In the genomic region with DNA sequence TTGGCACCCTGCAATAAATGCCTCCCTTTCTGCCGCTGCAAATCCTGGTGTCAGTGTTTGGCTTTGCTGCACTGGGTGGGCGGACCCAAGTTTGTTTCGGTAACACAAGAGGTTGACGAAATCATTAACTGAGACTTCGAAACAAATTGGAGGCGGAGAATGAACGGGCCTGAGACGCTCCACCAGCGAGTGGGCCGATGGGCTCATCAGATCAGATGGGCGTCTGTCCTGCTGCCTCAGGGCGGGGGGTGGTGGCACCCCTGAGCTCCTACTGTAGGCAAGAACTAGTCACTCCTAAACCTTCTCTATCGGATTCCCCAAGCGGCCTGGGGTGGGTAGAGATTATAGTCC, we compare ENCODE assay signal across 8 cellular contexts. TPM values are rescaled to one million over a fixed set of nuclear protein-coding genes. Genes with fewer than 3 reads are reported as not detected.
DNase-seq lines count a peak whose midpoint lies in the region; ATAC-seq and TF ChIP-seq lines count a peak whose summit lies in the region.

No MANE protein-coding gene starts in this region.

- H3K27ac Mint-ChIP-seq in activated naive CD8-positive, alpha-beta T cell treated with anti-CD3 and anti-CD28 coated beads for 36 hours: peak overlapping the region; percentile 86

- CTCF ChIA-PET in AG04449 (lab: Yijun Ruan, JAX): interaction anchor here (0.7 to 5.2 kb wide), 9 partner anchors 14 to 122 kb away, joined by 3 to 86 read pairs (median 4); no protein-coding TSS in a partner anchor

- H4K20me1 ChIP-seq in GM23248 (ENCODE audit: insufficient read depth): no peaks in the 10 kb centered on the region

- no peaks in the 10 kb centered on the region for H3K9me3 ChIP-seq in GM23248 (ENCODE audit: low read depth)

- peak overlapping the region; percentile 85 for H3K4me3 Mint-ChIP-seq in activated naive CD8-positive, alpha-beta T cell treated with anti-CD3 and anti-CD28 coated beads for 36 hours

- WGBS in GM23248 (ENCODE audit: low coverage in 1 of 2, low lambda C conversion rate in 2 of 2, missing lambda C conversion rate in 2 of 2), 2 experiments: 8 to 9% methylated on average over 12 to 14 of the region's 14 CpGs

- H3K27me3 ChIP-seq in GM23248 (replicated peaks; ENCODE audit: insufficient read depth) (no peaks in the 10 kb centered on the region), rectal smooth muscle tissue (ENCODE audit: control insufficient read depth, insufficient read depth, low read length) (no peaks in the 10 kb centered on the region)

- H3K9ac ChIP-seq in GM23248 (peak overlapping the region; percentile 88), rectal smooth muscle tissue (ENCODE audit: low read length) (no peak overlapping the region)

- H3F3A ChIP-seq in GM23248 (ENCODE audit: insufficient read depth): 0 out of 2 replicates have a peak, but pooled peaks cover 4% of the 10 kb centered on the region

- POLR2A ChIA-PET in AG04449 (lab: Yijun Ruan, JAX): no interaction called here

- intact Hi-C loops in left ventricle myocardium superior (cut with micrococcal nuclease): no loop called here

- no peaks in the 10 kb centered on the region for H3K9me2 ChIP-seq in GM23248 (ENCODE audit: insufficient read depth)

- peak overlapping the region; percentile 75 for H3K4me2 ChIP-seq in GM23248 (ENCODE audit: unreplicated experiment)

- in situ Hi-C loops in GM23248 (cut with MboI): no loop called here

- no peaks in the 10 kb centered on the region for H3K9me3 Mint-ChIP-seq in activated naive CD8-positive, alpha-beta T cell treated with anti-CD3 and anti-CD28 coated beads for 36 hours

- DNase-seq in AG04449 (ENCODE audit: low read depth, low spot score) (no peak), GM23248 (peak; percentile 88), left ventricle myocardium superior (peak; percentile 66), NCI-H1417 (lab: John Stamatoyannopoulos, UW) (no peak)
- DNase-seq in activated naive CD8-positive, alpha-beta T cell treated with anti-CD3 and anti-CD28 coated beads for 36 hours: peak; percentile 32

- H3K4me1 Mint-ChIP-seq in activated naive CD8-positive, alpha-beta T cell treated with anti-CD3 and anti-CD28 coated beads for 36 hours: peaks cover 12% of the 10 kb centered on the region

- no peaks in the 10 kb centered on the region for H3K27me3 Mint-ChIP-seq in activated naive CD8-positive, alpha-beta T cell treated with anti-CD3 and anti-CD28 coated beads for 36 hours

- peak; percentile 13 for ATAC-seq in left ventricle myocardium superior
- no peak for ATAC-seq in GM21576 (IDR thresholded peaks at IDR 0.05; ENCODE audit: unreplicated experiment)
- ATAC-seq in HG03045 (IDR thresholded peaks at IDR 0.05; ENCODE audit: unreplicated experiment): no peak

- H3K4me3 ChIP-seq in AG04449 (ENCODE audit: low read depth, low read length): peak overlapping the region; percentile 63
- H3K4me3 ChIP-seq in GM23248: peak overlapping the region; percentile 83
- H3K4me3 ChIP-seq in rectal smooth muscle tissue (ENCODE audit: low read length): peak overlapping the region; percentile 72

- H3K36me3 ChIP-seq in GM23248 (ENCODE audit: low read depth) (no peaks in the 10 kb centered on the region), rectal smooth muscle tissue (ENCODE audit: control insufficient read depth, insufficient read depth, low read length) (no peaks in the 10 kb centered on the region)

- H2AFZ ChIP-seq in GM23248: peak overlapping the region; percentile 87

- peaks cover 39% of the 10 kb centered on the region for H3K79me2 ChIP-seq in GM23248 (ENCODE audit: insufficient read depth)

- 0 out of 2 replicates have a peak, but pooled peaks cover 10% of the 10 kb centered on the region for H3K4me1 ChIP-seq in GM23248 (ENCODE audit: insufficient read depth)
- H3K4me1 ChIP-seq in rectal smooth muscle tissue (ENCODE audit: control insufficient read depth, insufficient read depth, low read length): peaks cover 3% of the 10 kb centered on the region

- peak overlapping the region; percentile 88 for H3K27ac ChIP-seq in GM23248
- H3K27ac ChIP-seq in rectal smooth muscle tissue (ENCODE audit: low read depth, low read length): peak overlapping the region; percentile 93

- no peak for TF ChIP-seq CTCF in AG04449 (IDR thresholded peaks at IDR 0.05; ENCODE audit: insufficient read depth, low read length, missing control alignments)

- H3K36me3 Mint-ChIP-seq in activated naive CD8-positive, alpha-beta T cell treated with anti-CD3 and anti-CD28 coated beads for 36 hours: no peaks in the 10 kb centered on the region

RNA-seq across cellular contexts. Expression of a gene that starts 0.9 kb away (rescaled TPM):
- total RNA-seq in GM23248 (2014; rRNA removed; shearing (Covaris generic)): 22.4 and 27.7 TPM in 2 replicates
- 17.8 and 18.3 TPM in 2 replicates for polyA plus RNA-seq in GM23248 (2016; fragmentation: Nextera tagmentation; extraction: Ambion mirVana)
- total RNA-seq in activated naive CD8-positive, alpha-beta T cell treated with anti-CD3 and anti-CD28 coated beads for 36 hours: 1 to 10 TPM; 2.2 to 2.4 TPM
- 2.5 TPM for total RNA-seq in left ventricle myocardium superior

RNA-seq across cellular contexts. Expression of a gene that starts 31.7 kb away (rescaled TPM):
- not detected in 2 replicates for total RNA-seq in GM23248 (2014; rRNA removed; shearing (Covaris generic))
- not detected in 2 replicates for polyA plus RNA-seq in GM23248 (2016; fragmentation: Nextera tagmentation; extraction: Ambion mirVana)
- total RNA-seq in activated naive CD8-positive, alpha-beta T cell treated with anti-CD3 and anti-CD28 coated beads for 36 hours: not detected
- total RNA-seq in left ventricle myocardium superior: not detected

RNA-seq across cellular contexts. Expression of a gene that starts 36.8 kb away (rescaled TPM):
- total RNA-seq in GM23248 (2014; rRNA removed; shearing (Covaris generic)): not detected in 2 replicates
- polyA plus RNA-seq in GM23248 (2016; fragmentation: Nextera tagmentation; extraction: Ambion mirVana): not detected in 2 replicates
- total RNA-seq in activated naive CD8-positive, alpha-beta T cell treated with anti-CD3 and anti-CD28 coated beads for 36 hours: not detected
- not detected for total RNA-seq in left ventricle myocardium superior

Comparison
In these comparisons a context has a peak if more than half of its experiments do, and no peak if none do; other contexts are left out.
1. DNase-seq: peak in GM23248 (single experiment), activated naive CD8-positive, alpha-beta T cell treated with anti-CD3 and anti-CD28 coated beads for 36 hours (single experiment) and left ventricle myocardium superior (single experiment); none in AG04449 (single experiment) and NCI-H1417 (0 of 3).
2. Peak in every context shown above with its lines, with median percentiles within 50 percentile points of each other: H3K4me3 ChIP-seq.